ENCODE assay signal across 14 cellular contexts in the genomic region with DNA sequence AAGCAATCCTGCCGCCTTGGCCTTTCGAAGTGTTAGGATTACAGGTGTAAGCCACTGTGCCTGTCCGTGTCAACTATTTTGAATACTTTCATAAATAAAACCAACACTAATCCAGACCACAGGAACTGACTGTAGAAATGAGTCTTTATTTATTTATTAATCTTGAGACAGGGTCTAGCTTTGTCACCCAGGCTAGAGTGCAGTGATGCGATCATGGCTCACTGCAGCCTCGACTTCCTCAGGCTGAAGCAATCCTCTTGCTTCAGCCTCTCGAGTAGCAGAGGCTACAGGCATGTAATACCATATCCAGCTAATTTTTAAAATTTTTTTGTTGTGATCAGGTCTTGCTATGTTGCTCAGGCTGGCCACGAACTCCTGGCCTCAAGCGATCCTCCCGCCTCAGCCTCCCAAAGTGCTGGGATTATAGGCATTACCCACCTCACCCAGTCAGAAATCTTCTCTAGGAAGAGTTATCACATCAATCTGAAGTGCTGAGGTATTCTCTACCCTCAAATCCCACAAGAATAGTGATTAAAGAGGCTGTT.
"Had no signal": no experiment of that assay in that cellular context is flagged by ENCODE, and none has a peak within 500 bp of the region (broad histone marks: within the 10 kb centered on the region; RNA-seq: fewer than 3 reads in every experiment).

No MANE protein-coding gene starts in this region.

- H3K27ac Mint-ChIP-seq: activated naive CD8-positive, alpha-beta T cell treated with anti-CD3 and anti-CD28 coated beads, Interleukin-2, amount 10 ng/mL, durations not matched to agents 7 days and 5 days; activated T-helper 2 cell treated with anti-CD3 and anti-CD28 coated beads, Interferon-gamma antibody, Interleukin-2, Interleukin-4, amounts not matched to agents 10 μg/mL and 5 μg/mL and 100 μg/mL, durations not matched to agents 14 hours and 24 hours and 36 hours; nephron progenitor cell had no signal

- H3K4me3 Mint-ChIP-seq: activated naive CD8-positive, alpha-beta T cell treated with anti-CD3 and anti-CD28 coated beads, Interleukin-2, amount 10 ng/mL, durations not matched to agents 7 days and 5 days; nephron progenitor cell; stimulated activated naive CD8-positive, alpha-beta T cell treated with anti-CD3 and anti-CD28 coated beads, Interleukin-15, amount 100 ng/mL, for 72 hours had no signal

- ATAC-seq: activated CD4-positive, CD25-positive, alpha-beta regulatory T cell treated with anti-CD3 and anti-CD28 coated beads, Interleukin-2, amount 50 U/mL, for 24 hours; foreskin keratinocyte; stimulated activated naive CD8-positive, alpha-beta T cell treated with anti-CD3 and anti-CD28 coated beads, Interleukin-15, amount 100 ng/mL, for 72 hours had no signal

- DNase-seq: activated CD4-positive, alpha-beta T cell treated with anti-CD3 and anti-CD28 coated beads, Interleukin-2, amount 50 U/mL, for 48 hours; activated naive CD8-positive, alpha-beta T cell treated with anti-CD3 and anti-CD28 coated beads, Interleukin-2, amount 10 ng/mL, durations not matched to agents 7 days and 5 days; aorta; esophagus squamous epithelium; foreskin keratinocyte; mammary epithelial cell; nephron progenitor cell; stimulated activated CD4-positive, alpha-beta T cell treated with anti-CD3 and anti-CD28 coated beads, Interleukin-4, amount 100 ng/mL, for 1 hour; stimulated activated CD8-positive, alpha-beta memory T cell treated with anti-CD3 and anti-CD28 coated beads, Interleukin-4, amount 100 ng/mL, for 48 hours; stimulated activated naive CD8-positive, alpha-beta T cell treated with anti-CD3 and anti-CD28 coated beads, Interleukin-15, amount 100 ng/mL, for 72 hours; T-helper 2 cell; testis had no signal

- H3K4me3 ChIP-seq: esophagus squamous epithelium, testis had no signal

- H3K27ac ChIP-seq: esophagus squamous epithelium, foreskin keratinocyte, testis had no signal

- H3K9me3 ChIP-seq: esophagus squamous epithelium, testis had no signal

- H3K9me3 Mint-ChIP-seq: activated naive CD8-positive, alpha-beta T cell treated with anti-CD3 and anti-CD28 coated beads, Interleukin-2, amount 10 ng/mL, durations not matched to agents 7 days and 5 days; activated T-helper 2 cell treated with anti-CD3 and anti-CD28 coated beads, Interferon-gamma antibody, Interleukin-2, Interleukin-4, amounts not matched to agents 10 μg/mL and 5 μg/mL and 100 μg/mL, durations not matched to agents 14 hours and 24 hours and 36 hours; nephron progenitor cell; stimulated activated naive CD8-positive, alpha-beta T cell treated with anti-CD3 and anti-CD28 coated beads, Interleukin-15, amount 100 ng/mL, for 72 hours had no signal

- H3K27me3 ChIP-seq: esophagus squamous epithelium, foreskin keratinocyte, testis had no signal

- H3K27me3 Mint-ChIP-seq: activated naive CD8-positive, alpha-beta T cell treated with anti-CD3 and anti-CD28 coated beads, Interleukin-2, amount 10 ng/mL, durations not matched to agents 7 days and 5 days; stimulated activated naive CD8-positive, alpha-beta T cell treated with anti-CD3 and anti-CD28 coated beads, Interleukin-15, amount 100 ng/mL, for 72 hours had no signal
